ENCODE assay signal across 22 cellular contexts in the genomic region with DNA sequence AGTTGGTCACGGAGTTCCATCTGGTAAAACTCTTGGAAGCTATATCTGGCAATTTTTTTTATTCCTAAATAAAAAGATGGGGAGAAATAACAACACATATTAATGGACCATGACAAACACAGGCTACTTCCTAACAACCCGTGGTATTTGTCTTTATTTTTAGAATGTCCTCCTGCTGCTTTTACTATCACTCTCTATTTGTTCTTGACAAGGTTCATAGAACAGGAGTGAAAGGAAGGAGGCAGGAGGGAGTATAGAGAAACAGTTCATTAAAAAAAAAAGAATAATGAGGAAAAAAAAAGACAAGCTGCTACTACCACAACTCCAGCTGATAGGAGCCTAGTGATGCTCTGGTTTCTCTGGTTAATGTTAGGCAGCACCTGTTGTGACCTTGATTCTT.
"Had no signal": no experiment of that assay in that cellular context is flagged by ENCODE, and none has a peak within 500 bp of the region (broad histone marks: within the 10 kb centered on the region; RNA-seq: fewer than 3 reads in every experiment).

No MANE protein-coding gene starts in this region.

- H3K4me1 ChIP-seq: breast epithelium, esophagus squamous epithelium, testis, transverse colon had no signal

- DNase-seq: activated CD4-positive, alpha-beta memory T cell treated with anti-CD3 and anti-CD28 coated beads for 36 hours; activated CD4-positive, alpha-beta T cell treated with anti-CD3 and anti-CD28 coated beads for 48 hours; activated CD8-positive, alpha-beta memory T cell treated with anti-CD3 and anti-CD28 coated beads, Interleukin-2, amount 50 U/mL, for 48 hours; activated gamma-delta T cell; activated naive CD4-positive, alpha-beta T cell treated with anti-CD3 and anti-CD28 coated beads, Interleukin-2, amount 10 ng/mL, durations not matched to agents 7 days and 5 days; activated T-cell treated with anti-CD3 and anti-CD28 coated beads, Interleukin-2, amount 50 U/mL, for 24 hours; amniotic stem cell; effector CD8-positive, alpha-beta T cell; esophagus squamous epithelium; foreskin melanocyte; naive thymus-derived CD4-positive, alpha-beta T cell; ovary; stimulated activated CD4-positive, alpha-beta T cell treated with anti-CD3 and anti-CD28 coated beads, Interleukin-12 subunit alpha, Interleukin-12 subunit beta, amount 100 ng/mL, for 4 hours; stimulated activated CD4-positive, alpha-beta T cell treated with anti-CD3 and anti-CD28 coated beads, Interleukin-4, amount 100 ng/mL, for 1 hour; stimulated activated naive CD8-positive, alpha-beta T cell treated with anti-CD3 and anti-CD28 coated beads, Interleukin-15, Interleukin-2, amounts not matched to agents 100 U/mL and 50 U/mL, for 24 hours; T1000; testis; transverse colon; WERI-Rb-1 had no signal

- H3K27me3 ChIP-seq: breast epithelium, esophagus squamous epithelium, ovary, testis, transverse colon had no signal

- H3K4me3 ChIP-seq: breast epithelium, esophagus squamous epithelium, ovary, skin epidermis, testis, transverse colon had no signal

- H3K9me3 ChIP-seq: breast epithelium, esophagus squamous epithelium, ovary, testis, transverse colon had no signal

- H3K36me3 ChIP-seq: breast epithelium, esophagus squamous epithelium, ovary, transverse colon, WERI-Rb-1 had no signal

- H3K27ac ChIP-seq: breast epithelium, epithelial cell of prostate, esophagus squamous epithelium, ovary, skin epidermis, testis, transverse colon, WERI-Rb-1 had no signal
